In genomic region chr11:34680918-34681554, GRCh38 we compare ENCODE assay signal across 10 cellular contexts.
A peak's percentile ranks its signal among the peaks of the same experiment; 100 is the strongest.
DNase-seq lines count a peak whose midpoint lies in the region; ATAC-seq and TF ChIP-seq lines count a peak whose summit lies in the region.
"Had no signal": no experiment of that assay in that cellular context is flagged by ENCODE, and none has a peak within 500 bp of the region (broad histone marks: within the 10 kb centered on the region; RNA-seq: fewer than 3 reads in every experiment).

No MANE protein-coding gene starts in this region.

- no peak overlapping the region for H2AFZ ChIP-seq in H9 (ENCODE audit: low read length)

- H3K4me1 ChIP-seq in H9 (ENCODE audit: insufficient read depth, low read length) = peaks cover 4% of the 10 kb centered on the region; the same call in 1 of the 2 replicates
- H3K4me1 ChIP-seq in skeletal muscle satellite cell (ENCODE audit: control insufficient read depth, insufficient read depth, low read length) = peaks cover 30% of the 10 kb centered on the region

- no peak overlapping the region for H3K14ac ChIP-seq in H9 (ENCODE audit: insufficient read depth, low read length)

- DNase-seq in H9 (no peak), NCI-H748 (lab: John Stamatoyannopoulos, UW; ENCODE audit: unreplicated experiment) (peak; percentile 77), CD1c-positive myeloid dendritic cell (ENCODE audit: extremely low spot score) (no peak), endothelial cell (ENCODE audit: low spot score) (no peak), NCI-H1092 (lab: John Stamatoyannopoulos, UW) (no peak), MV-4-11 (lab: John Stamatoyannopoulos, UW) (no peak)

- H4K20me1 ChIP-seq in H9 (ENCODE audit: control insufficient read depth, insufficient read depth, insufficient read length) = no peaks in the 10 kb centered on the region

- no peaks in the 10 kb centered on the region for H3K23me2 ChIP-seq in H9 (ENCODE audit: insufficient read length, low read depth, low read length, poor library complexity, severe bottlenecking)

- H3K4me3 Mint-ChIP-seq in H9 = no peak overlapping the region
- no peak overlapping the region for H3K4me3 Mint-ChIP-seq in endothelial cell (ENCODE audit: unreplicated experiment)
- H3K4me3 Mint-ChIP-seq: dendritic cell treated with granulocyte-macrophage colony-stimulating factor and Interleukin-4, amounts not matched to agents 40 ng/mL and 50 ng/mL, for 4 days; mesothelial cell of epicardium had no signal

- H3K36me3 ChIP-seq in skeletal muscle satellite cell (ENCODE audit: insufficient read depth, low read length) = no peaks in the 10 kb centered on the region

- WGBS in H9 (ENCODE audit: extremely low coverage, insufficient read length, low lambda C conversion rate) = no CpG with 5 or more reads among the region's 5 CpGs

- peak overlapping the region; percentile 6 for H3K4me3 ChIP-seq in skeletal muscle satellite cell (ENCODE audit: low read length)

- no peak overlapping the region for H2BK5ac ChIP-seq in H9 (ENCODE audit: insufficient read length, low read length)

- H2BK15ac ChIP-seq in H9 (ENCODE audit: low read depth, low read length) = no peak overlapping the region

- no peak overlapping the region for H2BK20ac ChIP-seq in H9 (ENCODE audit: low read depth, low read length, poor library complexity, severe bottlenecking)

- no peak overlapping the region for H4K5ac ChIP-seq in H9 (ENCODE audit: insufficient read length, low read depth, low read length)

- no peak overlapping the region for H2AK5ac ChIP-seq in H9 (ENCODE audit: insufficient read length, low read length)

- H2BK120ac ChIP-seq in H9 (ENCODE audit: low read depth, low read length, poor library complexity, severe bottlenecking) = no peak overlapping the region

- H3K23ac ChIP-seq in H9 (ENCODE audit: insufficient read length, low read depth, low read length) = no peak overlapping the region

- peak; percentile 56 for ATAC-seq in esophagus mucosa

- H3K27me3 ChIP-seq in H9 (ENCODE audit: insufficient read depth, low read length) (no peaks in the 10 kb centered on the region), skeletal muscle satellite cell (ENCODE audit: control insufficient read depth, insufficient read depth, low read length) (no peaks in the 10 kb centered on the region)

- H3K4me2 ChIP-seq in H9 (ENCODE audit: insufficient read depth, insufficient read length, low read length) = no peak overlapping the region
- H3K4me2 ChIP-seq in skeletal muscle satellite cell (ENCODE audit: low read length) = no peak overlapping the region

- H3K27ac Mint-ChIP-seq in H9 (peak overlapping the region in 2 of 3 experiments; percentile 67 to 90; a peak in 4 of 7 replicates), endothelial cell (ENCODE audit: unreplicated experiment) (no peak overlapping the region)
- H3K27ac Mint-ChIP-seq: dendritic cell treated with granulocyte-macrophage colony-stimulating factor and Interleukin-4, amounts not matched to agents 40 ng/mL and 50 ng/mL, for 4 days; mesothelial cell of epicardium had no signal

- H3K9me3 Mint-ChIP-seq in H9 = no peaks in the 10 kb centered on the region
- no peaks in the 10 kb centered on the region for H3K9me3 Mint-ChIP-seq in endothelial cell (ENCODE audit: unreplicated experiment)
- H3K9me3 Mint-ChIP-seq: dendritic cell treated with granulocyte-macrophage colony-stimulating factor and Interleukin-4, amounts not matched to agents 40 ng/mL and 50 ng/mL, for 4 days; mesothelial cell of epicardium had no signal

- H3K9me3 ChIP-seq in H9 (ENCODE audit: control insufficient read depth, low read depth, low read length) (no peaks in the 10 kb centered on the region), skeletal muscle satellite cell (replicated peaks; ENCODE audit: low read length) (no peaks in the 10 kb centered on the region)

- no peak overlapping the region for H3K4ac ChIP-seq in H9 (ENCODE audit: low read depth, low read length)

- no peak overlapping the region for H4K8ac ChIP-seq in H9 (replicated peaks; ENCODE audit: insufficient read length, low read depth, low read length)

- H3K27me3 Mint-ChIP-seq in H9 (ENCODE audit: low read depth) (no peaks in the 10 kb centered on the region), endothelial cell (ENCODE audit: unreplicated experiment) (no peaks in the 10 kb centered on the region)
- H3K27me3 Mint-ChIP-seq: dendritic cell treated with granulocyte-macrophage colony-stimulating factor and Interleukin-4, amounts not matched to agents 40 ng/mL and 50 ng/mL, for 4 days had no signal

- H3T11ph ChIP-seq in H9 (ENCODE audit: low read length) = no peak overlapping the region

- no peak overlapping the region for H3K18ac ChIP-seq in H9 (ENCODE audit: insufficient read length, low read depth, low read length)

- H2BK12ac ChIP-seq in H9 (ENCODE audit: insufficient read length, low read depth, low read length) = no peak overlapping the region

- H4K91ac ChIP-seq in H9 (ENCODE audit: insufficient read length, low read depth, low read length) = no peak overlapping the region

- H3K79me2 ChIP-seq in H9 (ENCODE audit: insufficient read depth, low read length) = no peaks in the 10 kb centered on the region

- H3K79me1 ChIP-seq in H9 (ENCODE audit: insufficient read depth, low read depth, low read length, poor library complexity, severe bottlenecking) = no peaks in the 10 kb centered on the region

- H3K27ac ChIP-seq in H9 (ENCODE audit: insufficient read length, low read depth, low read length) = no peak overlapping the region

- H3K36me3 Mint-ChIP-seq in H9 (ENCODE audit: insufficient read depth in 1 of 3, low read depth in 3 of 3) (no peaks in the 10 kb centered on the region), endothelial cell (ENCODE audit: low read depth, unreplicated experiment) (no peaks in the 10 kb centered on the region)
- H3K36me3 Mint-ChIP-seq: mesothelial cell of epicardium had no signal

- H3K9ac ChIP-seq in H9 (ENCODE audit: extremely low read depth, insufficient read length, low read length) = no peak overlapping the region
- H3K9ac ChIP-seq in skeletal muscle satellite cell (ENCODE audit: low read depth, low read length) = no peak overlapping the region

- peaks cover 29 to 34% of the 10 kb centered on the region in 2 experiments for H3K4me1 Mint-ChIP-seq in H9
- H3K4me1 Mint-ChIP-seq in endothelial cell (ENCODE audit: unreplicated experiment) = no peaks in the 10 kb centered on the region

- no peak overlapping the region for H3K56ac ChIP-seq in H9 (ENCODE audit: insufficient read length, low read depth, low read length)

- no peak for TF ChIP-seq CTCF in H9 (conservative IDR thresholded peaks at IDR 0.05)
- TF ChIP-seq CTCF in endothelial cell (IDR thresholded peaks at IDR 0.05; ENCODE audit: unreplicated experiment) = no peak
